In the genomic region with DNA sequence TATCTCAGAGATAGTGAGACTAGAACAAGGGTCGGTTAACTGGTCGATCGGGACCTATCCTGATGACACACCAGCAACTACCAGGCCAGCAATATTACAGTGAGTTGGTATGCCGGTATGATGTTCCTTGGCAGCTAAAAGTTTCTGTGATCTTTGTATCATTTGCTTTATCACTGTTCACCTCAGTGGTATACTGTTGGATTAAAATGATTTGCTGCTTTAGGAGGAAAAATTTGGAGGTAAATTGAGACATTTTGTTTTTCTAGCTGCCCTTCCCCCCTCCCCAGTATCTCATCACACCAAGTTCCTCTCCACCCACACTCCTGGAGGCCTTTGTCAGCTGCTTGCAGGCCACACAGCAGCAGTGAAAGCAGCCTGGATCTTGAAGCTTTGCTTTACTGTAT, we compare ENCODE assay signal across 14 cellular contexts. TPM values are rescaled to one million over a fixed set of nuclear protein-coding genes. Genes with fewer than 3 reads are reported as not detected.
DNase-seq lines count a peak whose midpoint lies in the region; FAIRE-seq and TF ChIP-seq lines count a peak whose summit lies in the region.
"Had no signal": no experiment of that assay in that cellular context is flagged by ENCODE, and none has a peak within 500 bp of the region (broad histone marks: within the 10 kb centered on the region; RNA-seq: fewer than 3 reads in every experiment).

No MANE protein-coding gene starts in this region.

- no peaks in the 10 kb centered on the region for H3K27me3 ChIP-seq in small intestine (ENCODE audit: control insufficient read depth in 2 of 2, insufficient read depth in 2 of 2, low read length in 2 of 2)

- peaks cover 8% of the 10 kb centered on the region; the same call in 1 of the 2 replicates for H3K27me3 Mint-ChIP-seq in HFFc6 (ENCODE audit: insufficient read depth)
- no peaks in the 10 kb centered on the region for H3K27me3 Mint-ChIP-seq in immature natural killer cell (ENCODE audit: low read depth in 3 of 3)
- H3K27me3 Mint-ChIP-seq: natural killer cell treated with Interleukin-12 subunit alpha and Interleukin-12 subunit beta and Interleukin-15 and Interleukin-18, amount 100 ng/mL, for 72 hours had no signal

- peaks cover 2 to 6% of the 10 kb centered on the region in 2 donors for H3K36me3 ChIP-seq in small intestine (ENCODE audit: control insufficient read depth in 2 of 2, insufficient read depth in 2 of 2, low read length in 2 of 2)

- no peaks in the 10 kb centered on the region for H3K9me3 ChIP-seq in small intestine (ENCODE audit: control insufficient read depth, low read depth)

- H3K4me3 ChIP-seq in small intestine (ENCODE audit: low read depth in 1 of 2, low read length in 2 of 2), result no peak overlapping the region

- H3K4me1 Mint-ChIP-seq in HFFc6 (ENCODE audit: low read depth) (peaks cover 19% of the 10 kb centered on the region), immature natural killer cell (peaks cover 5 to 9% of the 10 kb centered on the region in 2 donors)

- H3K27ac Mint-ChIP-seq in HFFc6 (peak overlapping the region; percentile 25; the same call in 1 of the 2 replicates), immature natural killer cell (peak overlapping the region in 4 of 6 donors; percentile 14 to 69 (median 22))
- H3K27ac Mint-ChIP-seq: natural killer cell treated with Interleukin-12 subunit alpha and Interleukin-12 subunit beta and Interleukin-15 and Interleukin-18, amount 100 ng/mL, for 72 hours had no signal

- peaks cover 35% of the 10 kb centered on the region for H3K36me3 Mint-ChIP-seq in HFFc6 (ENCODE audit: low read depth)
- peaks cover 0 to 16% (median 16%) of the 10 kb centered on the region in 3 donors for H3K36me3 Mint-ChIP-seq in immature natural killer cell

- DNase-seq in HFFc6 (no peak), amniotic epithelial cell (ENCODE audit: low read depth) (peak; percentile 36), immature natural killer cell (no peak), small intestine (peak; percentile 92), NCI-H2227 (lab: John Stamatoyannopoulos, UW; ENCODE audit: unreplicated experiment) (no peak), anterior cingulate cortex (lab: John Stamatoyannopoulos, UW) (no peak), GM20000 (ENCODE audit: low spot score) (no peak), NK-92 (lab: John Stamatoyannopoulos, UW; ENCODE audit: unreplicated experiment) (no peak)
- DNase-seq: activated CD4-positive, CD25-positive, alpha-beta regulatory T cell treated with anti-CD3 and anti-CD28 coated beads, Interleukin-2, amount 50 U/mL, for 72 hours; DMS53; H7; NCI-H1436 treated with DMSO at 0.1 percent for 48 hours; RPMI8226 had no signal

- H3K27ac ChIP-seq in small intestine (ENCODE audit: low read depth in 1 of 2, low read length in 1 of 2), result peak overlapping the region; percentile 49 to 77

- FAIRE-seq in small intestine (lab: Jason Lieb, UNC), result no peak

- 12 to 58% (median 32%) methylated on average over 4 of the region's 4 CpGs for WGBS in small intestine, 3 donors

- TF ChIP-seq CTCF in HFFc6 (IDR thresholded peaks at IDR 0.05), result no peak
- no peak for TF ChIP-seq CTCF in GM20000 (IDR thresholded peaks at IDR 0.05; ENCODE audit: extremely low read depth, missing control alignments)

- H3K4me3 Mint-ChIP-seq in HFFc6 (no peak overlapping the region), immature natural killer cell (no peak overlapping the region)
- H3K4me3 Mint-ChIP-seq: natural killer cell treated with Interleukin-12 subunit alpha and Interleukin-12 subunit beta and Interleukin-15 and Interleukin-18, amount 100 ng/mL, for 72 hours had no signal

- H3K9me3 Mint-ChIP-seq in HFFc6 (no peaks in the 10 kb centered on the region), immature natural killer cell (no peaks in the 10 kb centered on the region)
- H3K9me3 Mint-ChIP-seq: natural killer cell treated with Interleukin-12 subunit alpha and Interleukin-12 subunit beta and Interleukin-15 and Interleukin-18, amount 100 ng/mL, for 72 hours had no signal

- H3K4me1 ChIP-seq in small intestine (ENCODE audit: control insufficient read depth in 2 of 2, insufficient read depth in 1 of 2, low read depth in 1 of 2, low read length in 1 of 2), result peaks cover 5 to 8% of the 10 kb centered on the region in 2 donors

RNA-seq across cellular contexts. Expression of a gene that starts 6.9 kb away (rescaled TPM):
- total RNA-seq in HFFc6 (2021; fragmentation: NEBNext Ultra II Directional; extraction: Animal tissue kit (Norgen Biotek cat#: 25700)), result 10 to 100 TPM; 33.9 to 53.9 (median 37.7) TPM
- polyA plus RNA-seq in immature natural killer cell, result 1 to 10 TPM; 1.6 to 4.7 (median 1.7) TPM
- polyA plus RNA-seq in small intestine, result 10 to 100 TPM; 27.6 to 62.6 (median 48.9) TPM

RNA-seq across cellular contexts. Expression of a gene that starts 27.5 kb away (rescaled TPM):
- total RNA-seq in HFFc6 (2021; fragmentation: NEBNext Ultra II Directional; extraction: Animal tissue kit (Norgen Biotek cat#: 25700)), result 1,000 to 10,000 TPM; 1,668 to 2,517 (median 1,780) TPM
- polyA plus RNA-seq in immature natural killer cell (under 1 TPM; 0.08 to 0.40 (median 0.09) TPM), small intestine (100 to 1,000 TPM in 2 of 3 donors, 10 to 100 TPM in 1; 57.9 to 611 (median 173) TPM)

RNA-seq across cellular contexts. Expression of a gene that starts 27.6 kb away (rescaled TPM):
- 100 to 1,000 TPM; 113 to 130 (median 122) TPM for total RNA-seq in HFFc6 (2021; fragmentation: NEBNext Ultra II Directional; extraction: Animal tissue kit (Norgen Biotek cat#: 25700))
- 10 to 100 TPM; 16.0 to 23.7 (median 17.5) TPM for polyA plus RNA-seq in immature natural killer cell
- 10 to 100 TPM; 23.2 to 25.7 (median 25.7) TPM for polyA plus RNA-seq in small intestine

Comparison
In these comparisons a context has a peak if more than half of its experiments do, and no peak if none do; other contexts are left out.
1. DNase-seq: peak in amniotic epithelial cell (single experiment) and small intestine (single experiment); none in HFFc6 (single experiment), immature natural killer cell (0 of 3), NCI-H2227 (single experiment), anterior cingulate cortex (0 of 58), GM20000 (single experiment) and NK-92 (single experiment).
2. RNA of a gene that starts 6.9 kb away (polyA plus RNA-seq): 27.6 to 62.6 TPM in small intestine; 1.6 to 4.7 TPM in immature natural killer cell; every median in the first group is over 4 times any median in the second.
3. RNA of a gene that starts 27.5 kb away (polyA plus RNA-seq): 57.9 to 611 TPM in small intestine; 0.08 to 0.40 TPM in immature natural killer cell; every median in the first group is over 10 times any median in the second.